Comparison of ENCODE assay signal across 8 cellular contexts in genomic region chr22:19177164-19178064, GRCh38. TPM values are rescaled to one million over a fixed set of nuclear protein-coding genes. Genes with fewer than 3 reads are reported as not detected.
DNase-seq lines count a peak whose midpoint lies in the region; ATAC-seq, FAIRE-seq and TF ChIP-seq lines count a peak whose summit lies in the region.

No MANE protein-coding gene starts in this region.

- POLR2A ChIA-PET in HepG2 (lab: Yijun Ruan, JAX), result interaction anchor here (1.3 to 3.6 kb wide), 4 partner anchors 9 to 114 kb away, joined by 5 to 22 read pairs (median 19); partner anchors contain the start of genes CLTCL1, DGCR2 and ESS2

- H3K9ac ChIP-seq in HepG2 (ENCODE audit: insufficient read depth, low read depth, low read length), result peak overlapping the region; percentile 90

- peaks cover 51% of the 10 kb centered on the region for H3K4me1 Mint-ChIP-seq in activated T-cell treated with anti-CD3 and anti-CD28 coated beads, Interleukin-2, amount 50 U/mL, for 24 hours (ENCODE audit: low read depth)

- H3K27ac ChIP-seq in adrenal gland (peak overlapping the region in 4 of 5 donors; percentile 26 to 97 (median 86)), HepG2 (ENCODE audit: extremely low read length, insufficient read depth, low read length) (peak overlapping the region; percentile 95), tibial artery (peak overlapping the region; percentile 86 to 89)

- H2AFZ ChIP-seq in HepG2 (ENCODE audit: low read length), result no peak overlapping the region

- TF ChIP-seq POLR2A in adrenal gland (IDR thresholded peaks at IDR 0.05), result no peak
- 0 out of 4 replicates have a peak, but pooled peaks of 1 of the 2 experiments have one; percentile 37 for TF ChIP-seq POLR2A in HepG2 (IDR thresholded peaks at IDR 0.05; ENCODE audit: insufficient read depth in 1 of 2, low read depth in 2 of 2, low read length in 2 of 2)

- peak; percentile 35 for DNase-seq in activated T-cell treated with anti-CD3 and anti-CD28 coated beads, Interleukin-2, amount 50 U/mL, for 24 hours
- no peak for DNase-seq in activated T-cell treated with anti-CD3 and anti-CD28 coated beads, Interleukin-2, amount 50 U/mL, for 1 hour
- DNase-seq in adrenal gland (no peak), HepG2 (ENCODE audit: low spot score) (no peak), tibial artery (no peak), AG08396 (ENCODE audit: low spot score) (no peak)

- H3K4me3 ChIP-seq in adrenal gland, result peak overlapping the region in 3 of 4 donors; percentile 31 to 94 (median 79)
- peak overlapping the region; percentile 80 to 94 (median 92) for H3K4me3 ChIP-seq in HepG2 (replicated peaks in 1 of 3; ENCODE audit: insufficient read depth in 1 of 3, low read depth in 2 of 3, low read length in 3 of 3)
- H3K4me3 ChIP-seq in tibial artery, result peak overlapping the region; percentile 77 to 78

- no peaks in the 10 kb centered on the region for H3K27me3 Mint-ChIP-seq in activated T-cell treated with anti-CD3 and anti-CD28 coated beads, Interleukin-2, amount 50 U/mL, for 24 hours

- H3K79me2 ChIP-seq in HepG2 (ENCODE audit: insufficient read depth, low read length), result peaks cover 32% of the 10 kb centered on the region

- peak overlapping the region; percentile 95 for H3K4me2 ChIP-seq in HepG2 (ENCODE audit: low read depth, low read length)

- TF ChIP-seq EP300 in HepG2 (IDR thresholded peaks at IDR 0.05; ENCODE audit: low read depth in 2 of 2, low read length in 2 of 2) (no peak), HepG2 (CRISPR knock-in tag; IDR thresholded peaks at IDR 0.05; ENCODE audit: borderline replicate concordance) (no peak)

- WGBS in adrenal gland, 4 donors, result 17 to 37% (median 20%) methylated on average over 4 to 55 of the region's 55 CpGs
- 17% methylated on average over 20 of the region's 55 CpGs for WGBS in HepG2 (ENCODE audit: low lambda C conversion rate)

- H3K9me3 Mint-ChIP-seq in activated T-cell treated with anti-CD3 and anti-CD28 coated beads, Interleukin-2, amount 50 U/mL, for 24 hours, result no peaks in the 10 kb centered on the region

- TSS peak; percentile 57 for BruUV-seq in HepG2 (replicated peaks; lab: Mats Ljungman, UMichigan)

- no peak for TF ChIP-seq RAD21 in HepG2 (CRISPR knock-in tag; IDR thresholded peaks at IDR 0.05)

- peaks cover 30% of the 10 kb centered on the region for H3K36me3 Mint-ChIP-seq in activated T-cell treated with anti-CD3 and anti-CD28 coated beads, Interleukin-2, amount 50 U/mL, for 24 hours (ENCODE audit: low read depth)

- peaks cover 29 to 45% of the 10 kb centered on the region in 2 donors for H3K4me1 ChIP-seq in adrenal gland (replicated peaks in 1 of 2)
- peaks cover 68% of the 10 kb centered on the region for H3K4me1 ChIP-seq in HepG2 (ENCODE audit: insufficient read depth, low read length)
- H3K4me1 ChIP-seq in tibial artery, result peaks cover 6 to 67% (median 48%) of the 10 kb centered on the region in 4 donors

- H4K20me1 ChIP-seq in HepG2 (ENCODE audit: insufficient read depth, low read length), result peaks cover 25% of the 10 kb centered on the region

- peak overlapping the region; percentile 76 for H3K27ac Mint-ChIP-seq in activated T-cell treated with anti-CD3 and anti-CD28 coated beads, Interleukin-2, amount 50 U/mL, for 24 hours

- H3K9me3 ChIP-seq in adrenal gland (replicated peaks in 1 of 3) (no peaks in the 10 kb centered on the region), HepG2 (ENCODE audit: low read length) (no peaks in the 10 kb centered on the region), tibial artery (no peaks in the 10 kb centered on the region)

- in situ Hi-C loops in HepG2 (cut with HindIII; ENCODE audit: extremely low pct_ligation_motif_present, low pct_unique_long_range_greater_than_20kb), result no loop called here

- peaks cover 0 to 5% of the 10 kb centered on the region in 2 donors for H3K36me3 ChIP-seq in adrenal gland (replicated peaks in 1 of 2)
- H3K36me3 ChIP-seq in HepG2 (replicated peaks in 1 of 2; ENCODE audit: control insufficient read depth in 1 of 2, insufficient read depth in 2 of 2, low read length in 2 of 2), result peaks cover 3 to 15% of the 10 kb centered on the region in 2 experiments; a peak in 3 of 5 replicates
- peaks cover 0 to 12% (median 0%) of the 10 kb centered on the region in 3 donors for H3K36me3 ChIP-seq in tibial artery

- CTCF ChIA-PET in HepG2 (lab: Yijun Ruan, JAX; ENCODE audit: low intra/inter-chr PET ratio, low total read pairs), result no interaction called here

- intact Hi-C loops in adrenal gland (cut with DNase I) (no loop called here), HepG2 (cut with micrococcal nuclease; ENCODE audit: unreplicated experiment) (loop anchor here (1.0 to 5.0 kb wide), 2 partner anchors 33 to 255 kb away; partner anchors contain the start of genes ESS2, HIRA and MRPL40), tibial artery (cut with DNase I; ENCODE audit: low total_unique reads) (loop anchor here (5.0 kb wide), 1 partner anchor 300 kb away; the partner anchor contains the start of genes CDC45 and UFD1)

- ATAC-seq in HepG2 (no peak), HG02610 (IDR thresholded peaks at IDR 0.05; ENCODE audit: unreplicated experiment) (no peak), HG03457 (IDR thresholded peaks at IDR 0.05; ENCODE audit: unreplicated experiment) (no peak)

- H3K4me3 Mint-ChIP-seq in activated T-cell treated with anti-CD3 and anti-CD28 coated beads, Interleukin-2, amount 50 U/mL, for 24 hours, result peak overlapping the region; percentile 74

- TF ChIP-seq CTCF in adrenal gland (IDR thresholded peaks at IDR 0.05), result no peak
- TF ChIP-seq CTCF in HepG2 (CRISPR knock-in tag; IDR thresholded peaks at IDR 0.05), result no peak
- no peak for TF ChIP-seq CTCF in tibial artery (IDR thresholded peaks at IDR 0.05)

- no peak for FAIRE-seq in HepG2 (lab: Jason Lieb, UNC)

- H3K27me3 ChIP-seq in adrenal gland, result no peaks in the 10 kb centered on the region
- no peaks in the 10 kb centered on the region for H3K27me3 ChIP-seq in HepG2 (ENCODE audit: control insufficient read depth in 1 of 2, insufficient read depth in 2 of 2, low read length in 2 of 2)
- no peaks in the 10 kb centered on the region for H3K27me3 ChIP-seq in tibial artery

RNA-seq across cellular contexts. Expression of gene SLC25A1, which starts 1.1 kb away (rescaled TPM):
- total RNA-seq in adrenal gland (100 to 1,000 TPM in 6 of 8 donors, 10 to 100 TPM in 2; 99.0 to 170 (median 128) TPM), HepG2 (2016; rRNA removed; fragmentation: Illumina TruSeq; extraction: Trizol) (118 and 161 TPM in 2 replicates)
- polyA plus RNA-seq in adrenal gland (10 to 100 TPM; 59.2 to 89.9 (median 71.1) TPM), HepG2 (2011; rRNA removed) (49.4 and 57.3 TPM in 2 replicates)
- 121 and 136 TPM in 2 replicates for total RNA-seq in HepG2 (2016; cell fraction: cytosol; rRNA removed; fragmentation: Illumina TruSeq; extraction: Trizol; ENCODE audit: low read depth)
- 107 and 161 TPM in 2 replicates for total RNA-seq in HepG2 (2016; cell fraction: insoluble cytoplasmic fraction; rRNA removed; fragmentation: Illumina TruSeq; extraction: Trizol)
- total RNA-seq in HepG2 (2016; cell fraction: membrane; rRNA removed; fragmentation: Illumina TruSeq; extraction: Trizol), result 173 and 190 TPM in 2 replicates
- total RNA-seq in HepG2 (2016; cell fraction: nucleus; rRNA removed; fragmentation: Illumina TruSeq; extraction: Trizol), result 74.9 and 92.0 TPM in 2 replicates
- 57.0 and 78.3 TPM in 2 replicates for polyA plus RNA-seq in HepG2 (2011; cell fraction: cytosol; rRNA removed)
- 92.6 and 99.0 TPM in 2 replicates for polyA plus RNA-seq in HepG2 (2011; cell fraction: nucleus; rRNA removed)
- 71.1 and 74.4 TPM in 2 replicates for polyA plus RNA-seq in HepG2 (2012)
- 165 and 180 TPM in 2 replicates for polyA plus RNA-seq in HepG2 (2016; cell fraction: cytosol; fragmentation: Illumina TruSeq; extraction: Trizol; ENCODE audit: low read depth)
- polyA plus RNA-seq in HepG2 (2016; cell fraction: insoluble cytoplasmic fraction; fragmentation: Illumina TruSeq; extraction: Trizol; ENCODE audit: low read depth), result 116 and 155 TPM in 2 replicates
- polyA plus RNA-seq in HepG2 (2016; cell fraction: membrane; fragmentation: Illumina TruSeq; extraction: Trizol; ENCODE audit: low read depth), result 187 and 190 TPM in 2 replicates
- polyA plus RNA-seq in HepG2 (2016; cell fraction: nucleus; fragmentation: Illumina TruSeq; extraction: Trizol; ENCODE audit: insufficient read depth, low read depth), result 160 and 164 TPM in 2 replicates
- polyA minus RNA-seq in HepG2 (2011; rRNA and poly(A)+ RNA removed; ENCODE audit: low replicate concordance), result 31.1 and 76.9 TPM in 2 replicates
- polyA minus RNA-seq in HepG2 (2011; cell fraction: cytosol; rRNA and poly(A)+ RNA removed), result 45.0 and 48.0 TPM in 2 replicates
- 13.5 and 13.8 TPM in 2 replicates for polyA minus RNA-seq in HepG2 (2011; cell fraction: nucleus; rRNA and poly(A)+ RNA removed)

RNA-seq across cellular contexts. Expression of gene GSC2, which starts 27.3 kb away (rescaled TPM):
- total RNA-seq in adrenal gland (not detected), HepG2 (2016; rRNA removed; fragmentation: Illumina TruSeq; extraction: Trizol) (not detected in 2 replicates)
- polyA plus RNA-seq in adrenal gland (not detected), HepG2 (2011; rRNA removed) (not detected in 2 replicates)
- total RNA-seq in HepG2 (2016; cell fraction: cytosol; rRNA removed; fragmentation: Illumina TruSeq; extraction: Trizol; ENCODE audit: low read depth), result not detected in 2 replicates
- total RNA-seq in HepG2 (2016; cell fraction: insoluble cytoplasmic fraction; rRNA removed; fragmentation: Illumina TruSeq; extraction: Trizol), result not detected in 2 replicates
- total RNA-seq in HepG2 (2016; cell fraction: membrane; rRNA removed; fragmentation: Illumina TruSeq; extraction: Trizol), result not detected in 2 replicates
- total RNA-seq in HepG2 (2016; cell fraction: nucleus; rRNA removed; fragmentation: Illumina TruSeq; extraction: Trizol), result not detected in 2 replicates
- polyA plus RNA-seq in HepG2 (2011; cell fraction: cytosol; rRNA removed), result not detected in 2 replicates
- polyA plus RNA-seq in HepG2 (2011; cell fraction: nucleus; rRNA removed), result not detected in 2 replicates
- polyA plus RNA-seq in HepG2 (2012), result not detected in 2 replicates
- polyA plus RNA-seq in HepG2 (2016; cell fraction: cytosol; fragmentation: Illumina TruSeq; extraction: Trizol; ENCODE audit: low read depth), result not detected in 2 replicates
- polyA plus RNA-seq in HepG2 (2016; cell fraction: insoluble cytoplasmic fraction; fragmentation: Illumina TruSeq; extraction: Trizol; ENCODE audit: low read depth), result not detected in 2 replicates
- not detected in 2 replicates for polyA plus RNA-seq in HepG2 (2016; cell fraction: membrane; fragmentation: Illumina TruSeq; extraction: Trizol; ENCODE audit: low read depth)
- not detected in 2 replicates for polyA plus RNA-seq in HepG2 (2016; cell fraction: nucleus; fragmentation: Illumina TruSeq; extraction: Trizol; ENCODE audit: insufficient read depth, low read depth)
- not detected in 2 replicates for polyA minus RNA-seq in HepG2 (2011; rRNA and poly(A)+ RNA removed; ENCODE audit: low replicate concordance)
- not detected in 2 replicates for polyA minus RNA-seq in HepG2 (2011; cell fraction: cytosol; rRNA and poly(A)+ RNA removed)
- not detected in 2 replicates for polyA minus RNA-seq in HepG2 (2011; cell fraction: nucleus; rRNA and poly(A)+ RNA removed)

RNA-seq across cellular contexts. Expression of gene ESS2, which starts 33.0 kb away (rescaled TPM):
- 10 to 100 TPM; 12.1 to 20.4 (median 16.2) TPM for total RNA-seq in adrenal gland
- polyA plus RNA-seq in adrenal gland, result 10 to 100 TPM in 2 of 3 donors, 1 to 10 TPM in 1; 4.2 to 36.4 (median 35.0) TPM
- 7.6 and 8.9 TPM in 2 replicates for total RNA-seq in HepG2 (2016; rRNA removed; fragmentation: Illumina TruSeq; extraction: Trizol)
- 1.4 and 1.9 TPM in 2 replicates for total RNA-seq in HepG2 (2016; cell fraction: cytosol; rRNA removed; fragmentation: Illumina TruSeq; extraction: Trizol; ENCODE audit: low read depth)
- 7.9 and 8.1 TPM in 2 replicates for total RNA-seq in HepG2 (2016; cell fraction: insoluble cytoplasmic fraction; rRNA removed; fragmentation: Illumina TruSeq; extraction: Trizol)
- total RNA-seq in HepG2 (2016; cell fraction: membrane; rRNA removed; fragmentation: Illumina TruSeq; extraction: Trizol), result 4.1 and 4.3 TPM in 2 replicates
- total RNA-seq in HepG2 (2016; cell fraction: nucleus; rRNA removed; fragmentation: Illumina TruSeq; extraction: Trizol), result 4.9 and 6.3 TPM in 2 replicates
- polyA plus RNA-seq in HepG2 (2011; rRNA removed), result 7.7 and 9.4 TPM in 2 replicates
- polyA plus RNA-seq in HepG2 (2011; cell fraction: cytosol; rRNA removed), result 6.7 and 9.6 TPM in 2 replicates
- polyA plus RNA-seq in HepG2 (2011; cell fraction: nucleus; rRNA removed), result 18.1 and 19.0 TPM in 2 replicates
- 6.1 and 7.0 TPM in 2 replicates for polyA plus RNA-seq in HepG2 (2012)
- polyA plus RNA-seq in HepG2 (2016; cell fraction: cytosol; fragmentation: Illumina TruSeq; extraction: Trizol; ENCODE audit: low read depth), result 2.1 and 2.6 TPM in 2 replicates
- polyA plus RNA-seq in HepG2 (2016; cell fraction: insoluble cytoplasmic fraction; fragmentation: Illumina TruSeq; extraction: Trizol; ENCODE audit: low read depth), result 9.6 and 10.8 TPM in 2 replicates
- polyA plus RNA-seq in HepG2 (2016; cell fraction: membrane; fragmentation: Illumina TruSeq; extraction: Trizol; ENCODE audit: low read depth), result 3.7 and 3.8 TPM in 2 replicates
- polyA plus RNA-seq in HepG2 (2016; cell fraction: nucleus; fragmentation: Illumina TruSeq; extraction: Trizol; ENCODE audit: insufficient read depth, low read depth), result 17.9 and 18.0 TPM in 2 replicates
- 5.0 and 5.6 TPM in 2 replicates for polyA minus RNA-seq in HepG2 (2011; rRNA and poly(A)+ RNA removed; ENCODE audit: low replicate concordance)
- polyA minus RNA-seq in HepG2 (2011; cell fraction: cytosol; rRNA and poly(A)+ RNA removed), result 3.7 and 4.4 TPM in 2 replicates
- polyA minus RNA-seq in HepG2 (2011; cell fraction: nucleus; rRNA and poly(A)+ RNA removed), result 4.8 and 6.2 TPM in 2 replicates

RNA-seq across cellular contexts. Expression of gene TSSK2, which starts 46.3 kb away (rescaled TPM):
- total RNA-seq in adrenal gland, result not detected
- polyA plus RNA-seq in adrenal gland, result under 1 TPM in 1 of 3 donors, not detected in 2; 0.32 TPM
- not detected in 2 replicates for total RNA-seq in HepG2 (2016; rRNA removed; fragmentation: Illumina TruSeq; extraction: Trizol)
- total RNA-seq in HepG2 (2016; cell fraction: cytosol; rRNA removed; fragmentation: Illumina TruSeq; extraction: Trizol; ENCODE audit: low read depth), result not detected in 2 replicates
- total RNA-seq in HepG2 (2016; cell fraction: insoluble cytoplasmic fraction; rRNA removed; fragmentation: Illumina TruSeq; extraction: Trizol), result not detected in 2 replicates
- total RNA-seq in HepG2 (2016; cell fraction: membrane; rRNA removed; fragmentation: Illumina TruSeq; extraction: Trizol), result not detected in 2 replicates
- total RNA-seq in HepG2 (2016; cell fraction: nucleus; rRNA removed; fragmentation: Illumina TruSeq; extraction: Trizol), result not detected in 2 replicates
- polyA plus RNA-seq in HepG2 (2011; rRNA removed), result not detected in 2 replicates
- polyA plus RNA-seq in HepG2 (2011; cell fraction: cytosol; rRNA removed), result not detected in 2 replicates
- not detected in 2 replicates for polyA plus RNA-seq in HepG2 (2011; cell fraction: nucleus; rRNA removed)
- not detected in 2 replicates for polyA plus RNA-seq in HepG2 (2012)
- not detected in 2 replicates for polyA plus RNA-seq in HepG2 (2016; cell fraction: cytosol; fragmentation: Illumina TruSeq; extraction: Trizol; ENCODE audit: low read depth)
- polyA plus RNA-seq in HepG2 (2016; cell fraction: insoluble cytoplasmic fraction; fragmentation: Illumina TruSeq; extraction: Trizol; ENCODE audit: low read depth), result not detected in 2 replicates
- polyA plus RNA-seq in HepG2 (2016; cell fraction: membrane; fragmentation: Illumina TruSeq; extraction: Trizol; ENCODE audit: low read depth), result not detected in 2 replicates
- polyA plus RNA-seq in HepG2 (2016; cell fraction: nucleus; fragmentation: Illumina TruSeq; extraction: Trizol; ENCODE audit: insufficient read depth, low read depth), result not detected in 2 replicates
- not detected in 2 replicates for polyA minus RNA-seq in HepG2 (2011; rRNA and poly(A)+ RNA removed; ENCODE audit: low replicate concordance)
- not detected in 2 replicates for polyA minus RNA-seq in HepG2 (2011; cell fraction: cytosol; rRNA and poly(A)+ RNA removed)
- not detected in 2 replicates for polyA minus RNA-seq in HepG2 (2011; cell fraction: nucleus; rRNA and poly(A)+ RNA removed)

RNA-seq across cellular contexts. Expression of gene DGCR2, which starts 55.2 kb away (rescaled TPM):
- total RNA-seq in adrenal gland (10 to 100 TPM; 37.8 to 70.1 (median 63.6) TPM), HepG2 (2016; rRNA removed; fragmentation: Illumina TruSeq; extraction: Trizol) (13.1 and 35.3 TPM in 2 replicates)
- polyA plus RNA-seq in adrenal gland (10 to 100 TPM; 24.3 to 34.6 (median 29.7) TPM), HepG2 (2011; rRNA removed) (23.1 and 27.6 TPM in 2 replicates)
- total RNA-seq in HepG2 (2016; cell fraction: cytosol; rRNA removed; fragmentation: Illumina TruSeq; extraction: Trizol; ENCODE audit: low read depth), result 3.2 and 3.3 TPM in 2 replicates
- total RNA-seq in HepG2 (2016; cell fraction: insoluble cytoplasmic fraction; rRNA removed; fragmentation: Illumina TruSeq; extraction: Trizol), result 11.4 and 34.3 TPM in 2 replicates
- total RNA-seq in HepG2 (2016; cell fraction: membrane; rRNA removed; fragmentation: Illumina TruSeq; extraction: Trizol), result 7.2 and 7.5 TPM in 2 replicates
- 34.8 and 37.6 TPM in 2 replicates for total RNA-seq in HepG2 (2016; cell fraction: nucleus; rRNA removed; fragmentation: Illumina TruSeq; extraction: Trizol)
- 25.5 and 27.7 TPM in 2 replicates for polyA plus RNA-seq in HepG2 (2011; cell fraction: cytosol; rRNA removed)
- 29.9 and 34.4 TPM in 2 replicates for polyA plus RNA-seq in HepG2 (2011; cell fraction: nucleus; rRNA removed)
- 25.6 and 27.4 TPM in 2 replicates for polyA plus RNA-seq in HepG2 (2012)
- polyA plus RNA-seq in HepG2 (2016; cell fraction: cytosol; fragmentation: Illumina TruSeq; extraction: Trizol; ENCODE audit: low read depth), result 1.5 TPM in 2 replicates
- 10.5 and 13.9 TPM in 2 replicates for polyA plus RNA-seq in HepG2 (2016; cell fraction: insoluble cytoplasmic fraction; fragmentation: Illumina TruSeq; extraction: Trizol; ENCODE audit: low read depth)
- polyA plus RNA-seq in HepG2 (2016; cell fraction: membrane; fragmentation: Illumina TruSeq; extraction: Trizol; ENCODE audit: low read depth), result 3.2 and 3.5 TPM in 2 replicates
- polyA plus RNA-seq in HepG2 (2016; cell fraction: nucleus; fragmentation: Illumina TruSeq; extraction: Trizol; ENCODE audit: insufficient read depth, low read depth), result 46.9 and 47.1 TPM in 2 replicates
- 21.9 and 57.1 TPM in 2 replicates for polyA minus RNA-seq in HepG2 (2011; rRNA and poly(A)+ RNA removed; ENCODE audit: low replicate concordance)
- polyA minus RNA-seq in HepG2 (2011; cell fraction: cytosol; rRNA and poly(A)+ RNA removed), result 20.8 and 23.5 TPM in 2 replicates
- 18.0 and 21.3 TPM in 2 replicates for polyA minus RNA-seq in HepG2 (2011; cell fraction: nucleus; rRNA and poly(A)+ RNA removed)

Comparison
In these comparisons a context has a peak if more than half of its experiments do, and no peak if none do; other contexts are left out.
1. intact Hi-C loops: an anchor here in HepG2 (1.0 to 5.0 kb wide) and tibial artery (5.0 kb wide); none called in adrenal gland.